ENCODE assay signal across 11 cellular contexts in the genomic region with DNA sequence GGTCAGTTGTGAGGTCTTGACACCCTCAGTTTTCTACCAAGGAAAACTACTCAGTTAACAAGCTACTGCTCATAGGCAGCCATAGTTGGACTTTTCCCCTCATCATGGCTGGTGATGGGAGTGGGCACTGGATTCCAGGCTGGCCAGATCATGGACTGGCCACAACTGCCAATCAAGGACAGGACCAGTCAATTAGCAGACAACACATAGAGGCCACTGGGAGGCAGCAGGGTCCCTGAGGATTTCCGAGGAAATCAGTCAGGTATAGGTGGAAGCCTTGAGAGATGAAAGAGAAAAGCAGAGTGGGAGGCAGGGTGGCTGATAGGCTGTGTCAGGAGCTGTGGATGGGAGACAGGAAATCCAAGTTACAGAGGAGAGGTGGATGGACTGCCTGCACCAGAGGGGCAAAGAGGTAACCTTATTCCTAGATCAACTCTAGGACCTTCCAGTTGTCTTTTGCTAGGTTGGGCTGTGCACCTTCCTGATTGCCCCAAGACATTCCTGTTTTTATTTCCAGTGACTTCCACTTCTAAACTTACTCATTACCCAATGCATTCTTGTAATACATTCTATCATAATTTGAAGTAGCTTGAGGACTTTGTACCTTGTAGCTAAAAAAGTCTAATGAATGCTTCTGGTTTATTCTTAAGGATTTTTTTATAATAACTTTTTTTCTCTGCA.
DNase-seq lines count a peak whose midpoint lies in the region; ATAC-seq, FAIRE-seq and TF ChIP-seq lines count a peak whose summit lies in the region.
"Had no signal": no experiment of that assay in that cellular context is flagged by ENCODE, and none has a peak within 500 bp of the region (broad histone marks: within the 10 kb centered on the region; RNA-seq: fewer than 3 reads in every experiment).

No MANE protein-coding gene starts in this region.

- intact Hi-C loops in colonic mucosa (cut with DNase I), result no loop called here

- peak; percentile 69 for DNase-seq in NCI-H82 (lab: John Stamatoyannopoulos, UW)
- DNase-seq in H1 (ENCODE audit: low read depth in 1 of 2, low spot score in 2 of 2), result peak; percentile 21 to 56
- no peak for DNase-seq in activated T-cell treated with anti-CD3 and anti-CD28 coated beads, Interleukin-2, amount 50 U/mL, for 4 hours
- no peak for DNase-seq in mesothelial cell of epicardium (ENCODE audit: low spot score in 2 of 2, unreplicated experiment in 2 of 2)
- no peak for DNase-seq in colonic mucosa
- DNase-seq: activated CD4-positive, CD25-positive, alpha-beta regulatory T cell; NCI-H2107 had no signal

- no peaks in the 10 kb centered on the region for H4K20me1 ChIP-seq in H1 (replicated peaks in 1 of 2; ENCODE audit: control insufficient read depth in 1 of 2, insufficient read depth in 2 of 2, low read length in 2 of 2)

- no peak overlapping the region for H3K27ac Mint-ChIP-seq in mesothelial cell of epicardium

- H2BK120ac ChIP-seq in H1 (replicated peaks; ENCODE audit: low read depth, low read length), result no peak overlapping the region

- no peak overlapping the region for H2BK5ac ChIP-seq in H1 (ENCODE audit: low read depth, low read length)

- no peaks in the 10 kb centered on the region; a peak in 1 of 8 replicates for H3K36me3 ChIP-seq in H1 (ENCODE audit: control insufficient read depth in 2 of 4, insufficient read depth in 4 of 4, low read length in 3 of 4)
- no peaks in the 10 kb centered on the region for H3K36me3 ChIP-seq in liver (ENCODE audit: control insufficient read depth in 4 of 4, insufficient read depth in 3 of 4, low read depth in 1 of 4, low read length in 3 of 4)
- no peaks in the 10 kb centered on the region for H3K36me3 ChIP-seq in colonic mucosa

- no peak overlapping the region for H3K23ac ChIP-seq in H1 (ENCODE audit: insufficient read length)

- H3K9ac ChIP-seq in H1 (replicated peaks in 1 of 4; ENCODE audit: extremely low read depth in 1 of 4, low read depth in 3 of 4, low read length in 3 of 4) (no peak overlapping the region), liver (ENCODE audit: low read depth in 1 of 2, low read length in 2 of 2) (no peak overlapping the region), colonic mucosa (ENCODE audit: low read depth in 2 of 2, low read length in 2 of 2) (no peak overlapping the region)

- CTCF ChIA-PET in H1 (lab: Charles Lee; ENCODE audit: partially characterized antibody), result interaction anchor here (0.6 to 3.8 kb wide), 7 partner anchors 11 to 423 kb away, joined by 3 to 31 read pairs (median 4); no protein-coding TSS in a partner anchor

- no peak overlapping the region for H3K4me2 ChIP-seq in H1 (ENCODE audit: insufficient read depth in 1 of 2, low read depth in 2 of 2, low read length in 2 of 2)

- H3K4me1 ChIP-seq in H1 (replicated peaks in 1 of 4; ENCODE audit: control insufficient read depth in 3 of 4, insufficient read depth in 4 of 4, low read length in 3 of 4) (peaks cover 2 to 11% (median 5%) of the 10 kb centered on the region in 4 experiments; a peak in 6 of 7 replicates), liver (ENCODE audit: control insufficient read depth in 4 of 4, insufficient read depth in 4 of 4, low read length in 3 of 4) (peaks cover 3 to 20% (median 13%) of the 10 kb centered on the region in 4 donors), colonic mucosa (no peaks in the 10 kb centered on the region)

- H3K27me3 Mint-ChIP-seq in activated T-cell treated with anti-CD3 and anti-CD28 coated beads, Interleukin-2, amount 50 U/mL, for 4 hours (ENCODE audit: low read depth), result no peaks in the 10 kb centered on the region
- H3K27me3 Mint-ChIP-seq in mesothelial cell of epicardium (ENCODE audit: low read depth), result no peaks in the 10 kb centered on the region

- TF ChIP-seq POLR2A in H1 (IDR thresholded peaks at IDR 0.05; ENCODE audit: control extremely low read depth in 1 of 2, low read depth in 2 of 2, low read length in 2 of 2), result no peak

- H2BK20ac ChIP-seq in H1 (ENCODE audit: low read length), result peak overlapping the region; percentile 48; the same call in 1 of the 2 replicates

- peaks cover 8% of the 10 kb centered on the region for H3K4me1 Mint-ChIP-seq in activated T-cell treated with anti-CD3 and anti-CD28 coated beads, Interleukin-2, amount 50 U/mL, for 4 hours (ENCODE audit: low read depth)
- no peaks in the 10 kb centered on the region for H3K4me1 Mint-ChIP-seq in mesothelial cell of epicardium

- no peak for ATAC-seq in activated T-cell treated with anti-CD3 and anti-CD28 coated beads, Interleukin-2, amount 50 U/mL, for 4 hours
- no peak for ATAC-seq in HG03135 (IDR thresholded peaks at IDR 0.05; ENCODE audit: unreplicated experiment)
- ATAC-seq: sciatic nerve had no signal

- H4K8ac ChIP-seq in H1 (ENCODE audit: extremely low read depth, insufficient read depth, low read length), result no peak overlapping the region

- TF ChIP-seq EP300 in H1 (IDR thresholded peaks at IDR 0.05; ENCODE audit: borderline replicate concordance in 1 of 2, low read depth in 2 of 2, low read length in 2 of 2), result no peak

- no peak overlapping the region for H2AFZ ChIP-seq in H1 (ENCODE audit: low read length)

- TF ChIP-seq CTCF in GM12873 (IDR thresholded peaks at IDR 0.05; ENCODE audit: insufficient read depth, low read depth, low read length, missing control alignments) (peak; percentile 4), H1 (IDR thresholded peaks at IDR 0.05; ENCODE audit: control extremely low read depth in 1 of 3, insufficient read depth in 1 of 3, low read depth in 1 of 3, low read length in 3 of 3) (peak; percentile 53 to 65 (median 59)), liver (IDR thresholded peaks at IDR 0.05; ENCODE audit: low read depth, low read length, missing input control) (peak; percentile 20), mesothelial cell of epicardium (IDR thresholded peaks at IDR 0.05; ENCODE audit: unreplicated experiment) (no peak), colonic mucosa (IDR thresholded peaks at IDR 0.05) (no peak)

- H4K5ac ChIP-seq in H1 (ENCODE audit: insufficient read length, low read depth, low read length), result no peak overlapping the region

- H3K4me3 Mint-ChIP-seq in activated T-cell treated with anti-CD3 and anti-CD28 coated beads, Interleukin-2, amount 50 U/mL, for 4 hours, result no peak overlapping the region
- no peak overlapping the region for H3K4me3 Mint-ChIP-seq in mesothelial cell of epicardium

- TF ChIP-seq RAD21 in H1 (IDR thresholded peaks at IDR 0.05 in 1 of 2, conservative IDR thresholded peaks at IDR 0.05 in 1 of 2; ENCODE audit: low read depth in 2 of 2, low read length in 2 of 2) (peak; percentile 82 to 90), liver (IDR thresholded peaks at IDR 0.05) (peak; percentile 40 to 70)

- H3K36me3 Mint-ChIP-seq in activated T-cell treated with anti-CD3 and anti-CD28 coated beads, Interleukin-2, amount 50 U/mL, for 4 hours (ENCODE audit: insufficient read depth), result peaks cover 3% of the 10 kb centered on the region
- peaks cover 11% of the 10 kb centered on the region for H3K36me3 Mint-ChIP-seq in mesothelial cell of epicardium

- no peaks in the 10 kb centered on the region for H3K79me1 ChIP-seq in H1 (ENCODE audit: low read depth, low read length)

- H3K18ac ChIP-seq in H1 (ENCODE audit: extremely low read depth, low read length), result no peak overlapping the region; the same call in 1 of the 2 replicates

- FAIRE-seq in H1 (lab: Jason Lieb, UNC), result peak; percentile 80

- no peak overlapping the region for H3K27ac ChIP-seq in H1 (ENCODE audit: low read depth, low read length)
- H3K27ac ChIP-seq in liver (ENCODE audit: low read depth in 1 of 2, low read length in 2 of 2), result no peak overlapping the region
- no peak overlapping the region for H3K27ac ChIP-seq in colonic mucosa

- no peak overlapping the region for H2AK5ac ChIP-seq in H1 (ENCODE audit: low read depth, low read length)

- H3K9me3 Mint-ChIP-seq in activated T-cell treated with anti-CD3 and anti-CD28 coated beads, Interleukin-2, amount 50 U/mL, for 4 hours, result peaks cover 15% of the 10 kb centered on the region
- peaks cover 17% of the 10 kb centered on the region for H3K9me3 Mint-ChIP-seq in mesothelial cell of epicardium

- 69% methylated on average over 1 of the region's 1 CpG; no CpG with 5 or more reads in 1 of the 2 experiments for whole genome bisulfite sequencing in H1 (ENCODE audit: extremely low coverage in 1 of 2, insufficient coverage in 1 of 2, insufficient read length in 1 of 2, insufficient replicate concordance in 2 of 2, low coverage in 1 of 2, low lambda C conversion rate in 2 of 2, missing lambda C conversion rate in 1 of 2), 2 experiments
- WGBS in liver, result 85% methylated on average over 1 of the region's 1 CpG

- no peak overlapping the region for H3K4me3 ChIP-seq in H1 (ENCODE audit: extremely low read depth in 1 of 4, insufficient read depth in 2 of 4, low read depth in 3 of 4, low read length in 4 of 4)
- no peak overlapping the region for H3K4me3 ChIP-seq in liver (ENCODE audit: low read depth in 1 of 3, low read length in 3 of 3)
- H3K4me3 ChIP-seq in colonic mucosa, result no peak overlapping the region

- H2BK12ac ChIP-seq in H1 (ENCODE audit: low read depth, low read length), result no peak overlapping the region

- no peaks in the 10 kb centered on the region for H3K79me2 ChIP-seq in H1 (ENCODE audit: control insufficient read depth in 1 of 2, insufficient read depth in 2 of 2, low read length in 2 of 2)

- H2BK15ac ChIP-seq in H1 (ENCODE audit: low read length), result no peak overlapping the region

- no peak overlapping the region for H3K56ac ChIP-seq in H1 (replicated peaks; ENCODE audit: insufficient read length, low read depth, low read length)

- no peak overlapping the region for H3K14ac ChIP-seq in H1 (ENCODE audit: insufficient read length)

- H3K27me3 ChIP-seq in H1 (replicated peaks in 1 of 4; ENCODE audit: control insufficient read depth in 3 of 4, extremely low read depth in 1 of 4, insufficient read depth in 3 of 4, low read length in 3 of 4) (no peaks in the 10 kb centered on the region), liver (ENCODE audit: control insufficient read depth in 4 of 4, insufficient read depth in 4 of 4, low read length in 3 of 4) (no peaks in the 10 kb centered on the region), colonic mucosa (no peaks in the 10 kb centered on the region)

- H3K4ac ChIP-seq in H1 (replicated peaks; ENCODE audit: insufficient read length, low read depth, low read length), result no peak overlapping the region

- no peak overlapping the region for H4K91ac ChIP-seq in H1 (replicated peaks; ENCODE audit: insufficient read length, low read length)

- POLR2A ChIA-PET in H1 (lab: Charles Lee; ENCODE audit: partially characterized antibody), result no interaction called here

- H3K9me3 ChIP-seq in H1 (ENCODE audit: insufficient read depth in 2 of 2, low read depth in 1 of 2, low read length in 1 of 2) (peaks cover 11 to 14% of the 10 kb centered on the region in 2 experiments), liver (ENCODE audit: control insufficient read depth in 4 of 4, low read length in 3 of 4) (peaks cover 0 to 9% (median 0%) of the 10 kb centered on the region in 4 donors), colonic mucosa (no peaks in the 10 kb centered on the region)

- H3K23me2 ChIP-seq in H1 (ENCODE audit: low read depth, low read length), result no peaks in the 10 kb centered on the region; the same call in 1 of the 2 replicates

TF ChIP-seq in H1, 55 proteins besides CTCF, POLR2A, EP300 and RAD21 (continues in another document):
- TF ChIP-seq TCF12 (IDR thresholded peaks at IDR 0.05; ENCODE audit: low read depth, low read length) (no peak), ASH2L (IDR thresholded peaks at IDR 0.05; ENCODE audit: low read length) (no peak)

TF ChIP-seq in liver, 16 proteins besides CTCF, POLR2A, EP300 and RAD21 (continues in another document):
- no peak for TF ChIP-seq HNF4A (conservative IDR thresholded peaks at IDR 0.05)
- no peak for TF ChIP-seq FOXA2 (IDR thresholded peaks at IDR 0.05)

Comparison
In these comparisons a context has a peak if more than half of its experiments do, and no peak if none do; other contexts are left out.
1. CTCF ChIP-seq: peak in GM12873 (single experiment), H1 (3 of 3) and liver (single experiment); none in mesothelial cell of epicardium (single experiment) and colonic mucosa (single experiment).
2. DNase-seq: peak in NCI-H82 (single experiment) and H1 (2 of 2); none in activated T-cell treated with anti-CD3 and anti-CD28 coated beads, Interleukin-2, amount 50 U/mL, for 4 hours (single experiment), mesothelial cell of epicardium (0 of 2) and colonic mucosa (single experiment).